Comparison of ENCODE assay signal across 19 cellular contexts in the genomic region with DNA sequence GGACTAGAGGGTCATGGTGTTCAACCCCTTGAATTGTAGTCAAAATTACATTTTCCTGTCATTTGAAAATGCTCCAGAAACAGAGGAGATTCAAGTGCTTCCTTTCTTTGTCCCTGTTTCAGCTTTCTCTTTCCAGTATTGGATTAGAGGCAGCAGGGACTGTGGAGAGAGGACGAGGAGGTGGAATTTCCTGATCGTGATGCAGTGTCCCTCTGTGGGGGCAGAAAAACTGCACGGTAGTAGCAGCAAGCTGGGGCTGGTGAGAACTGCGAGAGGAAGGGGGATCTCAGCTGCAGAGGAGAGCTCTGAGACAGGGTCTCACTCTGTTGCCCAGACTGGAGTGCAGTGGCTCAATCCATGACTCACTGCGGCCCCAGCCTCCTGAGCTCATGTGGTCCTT.
A peak's percentile ranks its signal among the peaks of the same experiment; 100 is the strongest.
DNase-seq lines count a peak whose midpoint lies in the region; ATAC-seq, FAIRE-seq and TF ChIP-seq lines count a peak whose summit lies in the region.
"Had no signal": no experiment of that assay in that cellular context is flagged by ENCODE, and none has a peak within 500 bp of the region (broad histone marks: within the 10 kb centered on the region; RNA-seq: fewer than 3 reads in every experiment).

No MANE protein-coding gene starts in this region.

- TF ChIP-seq CTCF in Peyer's patch (IDR thresholded peaks at IDR 0.05), result no peak
- no peak for TF ChIP-seq CTCF in endothelial cell of umbilical vein (IDR thresholded peaks at IDR 0.05; ENCODE audit: extremely low read depth in 1 of 2, insufficient read depth in 1 of 2, low read depth in 1 of 2, low read length in 2 of 2)
- TF ChIP-seq CTCF in MCF 10A (IDR thresholded peaks at IDR 0.05; ENCODE audit: unreplicated experiment), result no peak
- TF ChIP-seq CTCF in chondrocyte (IDR thresholded peaks at IDR 0.05), result no peak

- peak overlapping the region; percentile 0 for H3K9ac ChIP-seq in endothelial cell of umbilical vein (replicated peaks; ENCODE audit: extremely low read depth, insufficient read depth, low read length)

- peak; percentile 53 for FAIRE-seq in endothelial cell of umbilical vein (lab: Jason Lieb, UNC)
- FAIRE-seq: A549, urothelium cell line had no signal

- no peaks in the 10 kb centered on the region for H3K79me2 ChIP-seq in endothelial cell of umbilical vein (ENCODE audit: control insufficient read depth, insufficient read depth, low read length)

- CTCF ChIA-PET in endothelial cell of umbilical vein (lab: Charles Lee) (interaction anchor here (1.0 to 1.9 kb wide), 5 partner anchors 17 to 87 kb away, joined by 3 to 8 read pairs (median 3); no protein-coding TSS in a partner anchor), MCF 10A (lab: Yijun Ruan, JAX) (interaction anchor here (0.6 kb wide), 1 partner anchor 60 kb away, joined by 3 read pairs; a partner anchor contains a TSS)

- H3K27ac ChIP-seq in Peyer's patch (peak overlapping the region in 3 of 4 donors; percentile 62 to 68 (median 68)), endothelial cell of umbilical vein (ENCODE audit: insufficient read depth, low read depth, low read length) (no peak overlapping the region)
- H3K27ac ChIP-seq: body of pancreas, SJSA1 had no signal

- no peak overlapping the region for H3K4me2 ChIP-seq in endothelial cell of umbilical vein (ENCODE audit: insufficient read depth, low read length)
- H3K4me2 ChIP-seq: A549 had no signal

- no peak for ATAC-seq in activated T-cell treated with anti-CD3 and anti-CD28 coated beads, Interleukin-2, amount 50 U/mL, for 4 hours
- ATAC-seq: A549; body of pancreas; esophagus mucosa; stimulated activated naive CD8-positive, alpha-beta T cell treated with anti-CD3 and anti-CD28 coated beads, Interleukin-15, Interleukin-2, amounts not matched to agents 100 U/mL and 50 U/mL, for 24 hours had no signal

- H2AFZ ChIP-seq in endothelial cell of umbilical vein (ENCODE audit: low read depth, low read length), result no peak overlapping the region

- H3K27ac Mint-ChIP-seq in activated T-cell treated with anti-CD3 and anti-CD28 coated beads, Interleukin-2, amount 50 U/mL, for 24 hours, result peak overlapping the region; percentile 26
- H3K27ac Mint-ChIP-seq in MCF 10A (ENCODE audit: low read depth, unreplicated experiment) (no peak overlapping the region), chondrocyte (ENCODE audit: unreplicated experiment) (no peak overlapping the region)

- no peaks in the 10 kb centered on the region for H3K36me3 ChIP-seq in Peyer's patch
- H3K36me3 ChIP-seq in endothelial cell of umbilical vein (ENCODE audit: control insufficient read depth in 2 of 2, extremely low read depth in 1 of 2, insufficient read depth in 2 of 2, low read length in 2 of 2), result no peaks in the 10 kb centered on the region
- H3K36me3 ChIP-seq: SJSA1 had no signal

- H3K4me1 Mint-ChIP-seq in activated T-cell treated with anti-CD3 and anti-CD28 coated beads, Interleukin-2, amount 50 U/mL, for 24 hours (ENCODE audit: low read depth), result peaks cover 74% of the 10 kb centered on the region
- H3K4me1 Mint-ChIP-seq in activated T-cell treated with anti-CD3 and anti-CD28 coated beads, Interleukin-2, amount 50 U/mL, for 4 hours (ENCODE audit: low read depth), result peaks cover 57% of the 10 kb centered on the region
- peaks cover 24% of the 10 kb centered on the region for H3K4me1 Mint-ChIP-seq in MCF 10A (ENCODE audit: insufficient read depth, unreplicated experiment)
- H3K4me1 Mint-ChIP-seq in chondrocyte (ENCODE audit: low read depth), result peaks cover 39% of the 10 kb centered on the region

- H3K9me3 Mint-ChIP-seq in activated T-cell treated with anti-CD3 and anti-CD28 coated beads, Interleukin-2, amount 50 U/mL, for 24 hours, result no peaks in the 10 kb centered on the region
- H3K9me3 Mint-ChIP-seq in activated T-cell treated with anti-CD3 and anti-CD28 coated beads, Interleukin-2, amount 50 U/mL, for 4 hours, result no peaks in the 10 kb centered on the region
- H3K9me3 Mint-ChIP-seq in MCF 10A (ENCODE audit: unreplicated experiment), result no peaks in the 10 kb centered on the region
- H3K9me3 Mint-ChIP-seq in chondrocyte (ENCODE audit: low read depth), result no peaks in the 10 kb centered on the region
- H3K9me3 Mint-ChIP-seq: T-helper 2 cell treated with Interferon-gamma antibody and Interleukin-4, amounts not matched to agents 5 μg/mL and 100 μg/mL, for 36 hours had no signal

- H3K36me3 Mint-ChIP-seq in activated T-cell treated with anti-CD3 and anti-CD28 coated beads, Interleukin-2, amount 50 U/mL, for 24 hours (ENCODE audit: low read depth), result peaks cover 10% of the 10 kb centered on the region
- peaks cover 3% of the 10 kb centered on the region for H3K36me3 Mint-ChIP-seq in activated T-cell treated with anti-CD3 and anti-CD28 coated beads, Interleukin-2, amount 50 U/mL, for 4 hours (ENCODE audit: insufficient read depth)
- H3K36me3 Mint-ChIP-seq in MCF 10A (ENCODE audit: insufficient read depth, unreplicated experiment) (no peaks in the 10 kb centered on the region), chondrocyte (ENCODE audit: low read depth) (no peaks in the 10 kb centered on the region)

- H3K4me1 ChIP-seq in Peyer's patch, result peaks cover 0 to 12% (median 4%) of the 10 kb centered on the region in 4 donors
- H3K4me1 ChIP-seq in endothelial cell of umbilical vein (ENCODE audit: control insufficient read depth, extremely low read depth, insufficient read depth, low read length), result peaks cover 31% of the 10 kb centered on the region
- H3K4me1 ChIP-seq: body of pancreas had no signal

- no peaks in the 10 kb centered on the region for H4K20me1 ChIP-seq in endothelial cell of umbilical vein (replicated peaks; ENCODE audit: control insufficient read depth, extremely low read depth, insufficient read depth, low read length)

- intact Hi-C loops in endothelial cell of umbilical vein (cut with micrococcal nuclease) (no loop called here), MCF 10A (cut with micrococcal nuclease) (no loop called here)

- BruUV-seq in endothelial cell of umbilical vein (replicated peaks; lab: Mats Ljungman, UMichigan) (no TSS peak), MCF 10A (replicated peaks; lab: Mats Ljungman, UMichigan) (no TSS peak)

- H3K27me3 ChIP-seq in Peyer's patch (no peaks in the 10 kb centered on the region), endothelial cell of umbilical vein (ENCODE audit: control insufficient read depth in 2 of 2, insufficient read depth in 2 of 2, low read length in 2 of 2) (no peaks in the 10 kb centered on the region)
- H3K27me3 ChIP-seq: body of pancreas, SJSA1 had no signal

- no peaks in the 10 kb centered on the region for H3K27me3 Mint-ChIP-seq in activated T-cell treated with anti-CD3 and anti-CD28 coated beads, Interleukin-2, amount 50 U/mL, for 24 hours
- no peaks in the 10 kb centered on the region for H3K27me3 Mint-ChIP-seq in activated T-cell treated with anti-CD3 and anti-CD28 coated beads, Interleukin-2, amount 50 U/mL, for 4 hours (ENCODE audit: low read depth)
- H3K27me3 Mint-ChIP-seq in MCF 10A (ENCODE audit: insufficient read depth, unreplicated experiment), result no peaks in the 10 kb centered on the region
- no peaks in the 10 kb centered on the region for H3K27me3 Mint-ChIP-seq in chondrocyte (ENCODE audit: low read depth)

- H3K9me3 ChIP-seq in Peyer's patch (no peaks in the 10 kb centered on the region), endothelial cell of umbilical vein (replicated peaks; ENCODE audit: control insufficient read depth, insufficient read depth, low read length) (no peaks in the 10 kb centered on the region)
- H3K9me3 ChIP-seq: A549, body of pancreas, SJSA1 had no signal

- dilution Hi-C loops in endothelial cell of umbilical vein (cut with MboI; ENCODE audit: extremely low pct_ligation_motif_present, low sequenced_read_pairs), result no loop called here

- no peak overlapping the region for H3K4me3 ChIP-seq in Peyer's patch
- H3K4me3 ChIP-seq in endothelial cell of umbilical vein (replicated peaks in 1 of 3; ENCODE audit: insufficient read depth in 1 of 3, low read depth in 1 of 3, low read length in 3 of 3), result no peak overlapping the region
- H3K4me3 ChIP-seq: A549, body of pancreas, SJSA1 had no signal

- H3K9me1 ChIP-seq in endothelial cell of umbilical vein (replicated peaks; ENCODE audit: control insufficient read depth, extremely low read depth, insufficient read depth, low read length), result no peaks in the 10 kb centered on the region

- POLR2A ChIA-PET in endothelial cell of umbilical vein (lab: Charles Lee) (interaction anchor here (0.6 to 1.1 kb wide), 2 partner anchors 60 to 246 kb away, joined by 3 read pairs; a partner anchor contains a TSS), MCF 10A (lab: Yijun Ruan, JAX) (no interaction called here)

- DNase-seq in activated T-cell treated with anti-CD3 and anti-CD28 coated beads, Interleukin-2, amount 50 U/mL, for 24 hours, result no peak
- DNase-seq in activated T-cell treated with anti-CD3 and anti-CD28 coated beads, Interleukin-2, amount 50 U/mL, for 4 hours, result no peak
- DNase-seq in Peyer's patch (no peak), endothelial cell of umbilical vein (ENCODE audit: low read depth, low spot score) (peak; percentile 58), superior temporal gyrus (ENCODE audit: extremely low spot score) (peak; percentile 33), retina (no peak), MCF 10A (ENCODE audit: unreplicated experiment) (no peak), chondrocyte (ENCODE audit: low spot score) (no peak)
- DNase-seq: activated naive CD4-positive, alpha-beta T cell; body of pancreas; dermis blood vessel endothelial cell; NCI-H2029; stimulated activated CD4-positive, alpha-beta T cell treated with anti-CD3 and anti-CD28 coated beads, Interleukin-15, amount 100 ng/mL, for 24 hours; stimulated activated naive CD8-positive, alpha-beta T cell treated with anti-CD3 and anti-CD28 coated beads, Interleukin-15, Interleukin-2, amounts not matched to agents 100 U/mL and 50 U/mL, for 24 hours had no signal

- H3K4me3 Mint-ChIP-seq in activated T-cell treated with anti-CD3 and anti-CD28 coated beads, Interleukin-2, amount 50 U/mL, for 24 hours, result no peak overlapping the region
- no peak overlapping the region for H3K4me3 Mint-ChIP-seq in activated T-cell treated with anti-CD3 and anti-CD28 coated beads, Interleukin-2, amount 50 U/mL, for 4 hours
- no peak overlapping the region for H3K4me3 Mint-ChIP-seq in MCF 10A (ENCODE audit: unreplicated experiment)
- no peak overlapping the region for H3K4me3 Mint-ChIP-seq in chondrocyte (ENCODE audit: unreplicated experiment)
- H3K4me3 Mint-ChIP-seq: T-helper 2 cell treated with Interferon-gamma antibody and Interleukin-4, amounts not matched to agents 5 μg/mL and 100 μg/mL, for 36 hours had no signal

- TF ChIP-seq POLR2A in Peyer's patch (IDR thresholded peaks at IDR 0.05) (no peak), endothelial cell of umbilical vein (IDR thresholded peaks at IDR 0.05; ENCODE audit: low read depth, low read length) (no peak)

TF ChIP-seq in endothelial cell of umbilical vein, 7 proteins besides CTCF, POLR2A, EP300 and RAD21 (continues in another document):
- no peak for TF ChIP-seq GATA2 (IDR thresholded peaks at IDR 0.05; ENCODE audit: insufficient read depth, insufficient read length, low read depth, low read length)
- no peak for TF ChIP-seq EZH2 (IDR thresholded peaks at IDR 0.05; ENCODE audit: borderline replicate concordance, low read depth, low read length, severe bottlenecking)
- no peak for TF ChIP-seq FOS (IDR thresholded peaks at IDR 0.05; ENCODE audit: borderline replicate concordance, insufficient read depth, low read length)

Comparison
In these comparisons a context has a peak if more than half of its experiments do, and no peak if none do; other contexts are left out.
1. DNase-seq: peak in endothelial cell of umbilical vein (single experiment) and superior temporal gyrus (single experiment); none in activated T-cell treated with anti-CD3 and anti-CD28 coated beads, Interleukin-2, amount 50 U/mL, for 24 hours (single experiment), activated T-cell treated with anti-CD3 and anti-CD28 coated beads, Interleukin-2, amount 50 U/mL, for 4 hours (single experiment), Peyer's patch (0 of 3), retina (single experiment), MCF 10A (single experiment) and chondrocyte (single experiment).